8 cellular contexts compared by ENCODE assay signal in genomic region chr7:38354279-38354851, GRCh38.
DNase-seq lines count a peak whose midpoint lies in the region; ATAC-seq and TF ChIP-seq lines count a peak whose summit lies in the region.
"Not testable (repeated sequence)": the region's sequence is repeated elsewhere in the genome, so short reads cannot be mapped to it uniquely, and the experiment has no call there.

No MANE protein-coding gene starts in this region.

- not testable (repeated sequence) for H3K36me3 Mint-ChIP-seq in chondrocyte (ENCODE audit: low read depth)

- not testable (repeated sequence) for H3K4me1 Mint-ChIP-seq in chondrocyte (ENCODE audit: low read depth)

- 65% methylated on average over 8 of the region's 8 CpGs for WGBS in prostate gland

- H3K4me2 ChIP-seq in KMS-11, result 0 out of 2 replicates have a peak overlapping the region, but pooled peaks have one; percentile 24

- not testable (repeated sequence) for H3K27ac Mint-ChIP-seq in chondrocyte (ENCODE audit: unreplicated experiment)

- peak; percentile 60; the same call in 1 of the 3 replicates for ATAC-seq in RWPE2 (ENCODE audit: low read depth)

- POLR2A ChIA-PET in GM10248 (lab: Yijun Ruan, JAX), result not testable (repeated sequence)

- not testable (repeated sequence) for H3K27me3 Mint-ChIP-seq in chondrocyte (ENCODE audit: low read depth)

- H3K9me3 Mint-ChIP-seq in chondrocyte (ENCODE audit: low read depth), result not testable (repeated sequence)

- peak overlapping the region; percentile 58; the same call in 1 of the 2 replicates for H3K27ac ChIP-seq in KMS-11
- H3K27ac ChIP-seq in RWPE2 (ENCODE audit: poor library complexity, severe bottlenecking); prostate gland: not testable (repeated sequence)

- H3K9ac ChIP-seq in KMS-11, result not testable (repeated sequence)

- not testable (repeated sequence) for H4K20me1 ChIP-seq in KMS-11 (ENCODE audit: insufficient read depth)

- H3K9me3 ChIP-seq in RWPE2 (ENCODE audit: severe bottlenecking); prostate gland: not testable (repeated sequence)

- H2AFZ ChIP-seq in KMS-11 (ENCODE audit: low read depth), result not testable (repeated sequence)

- intact Hi-C loops in prostate gland (cut with DNase I), result not testable (repeated sequence)

- H3K27me3 ChIP-seq in KMS-11 (ENCODE audit: insufficient read depth, low read depth); RWPE2 (ENCODE audit: insufficient read depth, poor library complexity, severe bottlenecking); prostate gland (replicated peaks; ENCODE audit: insufficient read depth): not testable (repeated sequence)

- H3K4me3 Mint-ChIP-seq in chondrocyte (ENCODE audit: unreplicated experiment), result not testable (repeated sequence)

- peaks cover 14% of the 10 kb centered on the region; the same call in 1 of the 2 replicates for H3K79me2 ChIP-seq in KMS-11 (ENCODE audit: insufficient read depth, low read depth)

- peaks cover 71% of the 10 kb centered on the region for H3K4me1 ChIP-seq in KMS-11 (ENCODE audit: low read depth, poor library complexity, severe bottlenecking)
- not testable (repeated sequence) for H3K4me1 ChIP-seq in RWPE2 (ENCODE audit: insufficient read depth, poor library complexity, severe bottlenecking); prostate gland (replicated peaks)

- TF ChIP-seq POLR2A in prostate gland (IDR thresholded peaks at IDR 0.05), result not testable (repeated sequence)

- peak; percentile 59 for TF ChIP-seq CTCF in GM10248 (IDR thresholded peaks at IDR 0.05; ENCODE audit: control extremely low read depth, extremely low read depth, low read depth, missing control alignments)
- TF ChIP-seq CTCF in KMS-11 (conservative IDR thresholded peaks at IDR 0.05; ENCODE audit: low read depth, low read length), result peak; percentile 70
- peak; percentile 35 for TF ChIP-seq CTCF in RWPE2 (IDR thresholded peaks at IDR 0.05; ENCODE audit: poor library complexity, severe bottlenecking)
- peak; percentile 65 for TF ChIP-seq CTCF in chondrocyte (IDR thresholded peaks at IDR 0.05)
- peak in 3 of 4 experiments; percentile 15 to 41 (median 34) for TF ChIP-seq CTCF in prostate gland (IDR thresholded peaks at IDR 0.05)

- not testable (repeated sequence) for H3K4me3 ChIP-seq in KMS-11 (IDR thresholded peaks at IDR 0.05; ENCODE audit: insufficient read depth, low read depth, low read length); RWPE2 (ENCODE audit: severe bottlenecking); prostate gland

- DNase-seq in A172 (ENCODE audit: low spot score), result peak; percentile 28
- not testable (repeated sequence) for DNase-seq in GM10248 (ENCODE audit: extremely low spot score); RWPE2 (ENCODE audit: low spot score); chondrocyte (ENCODE audit: low spot score); prostate gland (ENCODE audit: low spot score)
- peak; percentile 65 for DNase-seq in activated T-cell treated with anti-CD3 and anti-CD28 coated beads, Interleukin-2, amount 50 U/mL, for 1 hour
- peak; percentile 20 for DNase-seq in hepatic stellate cell (ENCODE audit: low spot score)

- CTCF ChIA-PET in GM10248 (lab: Yijun Ruan, JAX), result interaction anchor here (0.7 to 1.9 kb wide), 12 partner anchors 8 to 245 kb away, joined by 3 to 8 read pairs (median 4); no protein-coding TSS in a partner anchor

- H3K36me3 ChIP-seq in KMS-11 (ENCODE audit: insufficient read depth); RWPE2 (ENCODE audit: low read depth); prostate gland: not testable (repeated sequence)
